1 cellular context compared by ENCODE assay signal in the genomic region with DNA sequence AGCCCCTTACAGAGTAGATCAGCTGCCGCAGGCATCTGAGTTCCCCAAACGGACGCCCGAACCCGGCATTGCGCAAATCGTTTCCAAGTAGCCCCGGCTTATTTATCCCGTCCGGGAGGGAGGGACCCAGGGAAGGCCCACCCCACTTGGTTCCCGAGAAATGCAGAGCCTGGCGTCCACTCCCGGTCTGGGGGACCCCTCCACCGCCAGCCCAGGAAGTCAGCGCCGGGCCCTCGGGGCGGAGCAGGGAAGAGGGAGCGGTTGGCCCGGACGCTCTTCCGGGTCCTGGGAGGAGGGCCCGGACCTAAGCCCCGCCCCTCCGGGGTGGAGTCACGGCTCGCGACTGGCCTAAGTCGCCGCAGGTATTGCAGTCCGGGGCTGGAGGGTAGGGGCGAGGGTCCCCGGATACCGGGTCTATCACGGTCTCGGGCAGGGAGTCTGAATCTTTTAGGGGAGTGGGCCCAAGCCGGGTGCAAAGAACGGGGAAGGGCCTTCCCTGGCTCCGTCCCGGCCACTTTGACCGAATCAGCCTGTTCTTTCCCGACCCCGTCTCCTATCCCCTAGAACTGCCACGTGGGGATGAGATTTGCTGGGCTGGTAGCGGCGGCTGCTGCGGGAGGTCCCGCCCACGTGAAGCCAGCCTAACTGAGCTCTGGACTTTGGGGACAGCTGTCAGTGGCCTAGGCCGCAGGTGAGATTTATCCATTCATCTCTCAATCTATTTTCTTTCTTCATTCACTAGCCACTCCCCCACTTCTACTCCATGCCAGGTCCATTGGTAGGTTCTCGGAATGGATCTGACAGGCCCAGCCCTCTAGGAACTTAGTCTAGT.
TF ChIP-seq lines count a peak whose summit lies in the region.

RABEPK (plus strand) TSS at position 327 of the 832 bp plus-strand sequence. CDS start 2,472 bp downstream, outside the sequence.

TF ChIP-seq in GM12878, 131 proteins besides CTCF, POLR2A, EP300 and RAD21 (continued from another document and continues in another):
- TF ChIP-seq, protein P1, sequence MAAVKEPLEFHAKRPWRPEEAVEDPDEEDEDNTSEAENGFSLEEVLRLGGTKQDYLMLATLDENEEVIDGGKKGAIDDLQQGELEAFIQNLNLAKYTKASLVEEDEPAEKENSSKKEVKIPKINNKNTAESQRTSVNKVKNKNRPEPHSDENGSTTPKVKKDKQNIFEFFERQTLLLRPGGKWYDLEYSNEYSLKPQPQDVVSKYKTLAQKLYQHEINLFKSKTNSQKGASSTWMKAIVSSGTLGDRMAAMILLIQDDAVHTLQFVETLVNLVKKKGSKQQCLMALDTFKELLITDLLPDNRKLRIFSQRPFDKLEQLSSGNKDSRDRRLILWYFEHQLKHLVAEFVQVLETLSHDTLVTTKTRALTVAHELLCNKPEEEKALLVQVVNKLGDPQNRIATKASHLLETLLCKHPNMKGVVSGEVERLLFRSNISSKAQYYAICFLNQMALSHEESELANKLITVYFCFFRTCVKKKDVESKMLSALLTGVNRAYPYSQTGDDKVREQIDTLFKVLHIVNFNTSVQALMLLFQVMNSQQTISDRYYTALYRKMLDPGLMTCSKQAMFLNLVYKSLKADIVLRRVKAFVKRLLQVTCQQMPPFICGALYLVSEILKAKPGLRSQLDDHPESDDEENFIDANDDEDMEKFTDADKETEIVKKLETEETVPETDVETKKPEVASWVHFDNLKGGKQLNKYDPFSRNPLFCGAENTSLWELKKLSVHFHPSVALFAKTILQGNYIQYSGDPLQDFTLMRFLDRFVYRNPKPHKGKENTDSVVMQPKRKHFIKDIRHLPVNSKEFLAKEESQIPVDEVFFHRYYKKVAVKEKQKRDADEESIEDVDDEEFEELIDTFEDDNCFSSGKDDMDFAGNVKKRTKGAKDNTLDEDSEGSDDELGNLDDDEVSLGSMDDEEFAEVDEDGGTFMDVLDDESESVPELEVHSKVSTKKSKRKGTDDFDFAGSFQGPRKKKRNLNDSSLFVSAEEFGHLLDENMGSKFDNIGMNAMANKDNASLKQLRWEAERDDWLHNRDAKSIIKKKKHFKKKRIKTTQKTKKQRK (IDR thresholded peaks at IDR 0.05; ENCODE audit: low read depth, low read length), result no peak
- TF ChIP-seq SIX5 (IDR thresholded peaks at IDR 0.05; ENCODE audit: low read depth, low read length, severe bottlenecking) (no peak), PML (IDR thresholded peaks at IDR 0.05; ENCODE audit: low read length) (peak; percentile 39), RUNX3 (IDR thresholded peaks at IDR 0.05; ENCODE audit: low read length) (no peak; the same call in 1 of the 2 replicates), RFX5 (IDR thresholded peaks at IDR 0.05; ENCODE audit: low read depth, low read length) (no peak), CBFB (IDR thresholded peaks at IDR 0.05; ENCODE audit: low read depth) (peak; percentile 61; the same call in 1 of the 2 replicates), MEF2A (IDR thresholded peaks at IDR 0.05; ENCODE audit: insufficient read depth, low read depth, low read length) (no peak), TBL1XR1 (IDR thresholded peaks at IDR 0.05; ENCODE audit: low read depth, low read length) (peak; percentile 28; the same call in 1 of the 2 replicates), SUPT20H (IDR thresholded peaks at IDR 0.05; ENCODE audit: borderline replicate concordance, control insufficient read depth, low read depth, low read length) (no peak), HCFC1 (IDR thresholded peaks at IDR 0.05; ENCODE audit: low read length) (no peak), RB1 (IDR thresholded peaks at IDR 0.05; ENCODE audit: borderline replicate concordance) (no peak; the same call in 1 of the 2 replicates), ZNF24 (IDR thresholded peaks at IDR 0.05) (no peak), E2F8 (IDR thresholded peaks at IDR 0.05; ENCODE audit: low read depth, partially characterized antibody) (no peak), NKRF (conservative IDR thresholded peaks at IDR 0.05) (peak; percentile 79), SMAD1 (IDR thresholded peaks at IDR 0.05; ENCODE audit: low read depth, partially characterized antibody) (peak; percentile 20), TCF7 (IDR thresholded peaks at IDR 0.05; ENCODE audit: borderline replicate concordance) (no peak), CREB1 (IDR thresholded peaks at IDR 0.05; ENCODE audit: low read depth) (no peak), ZNF274 (IDR thresholded peaks at IDR 0.05; ENCODE audit: insufficient read depth, insufficient read length) (no peak), GABPA (IDR thresholded peaks at IDR 0.05; ENCODE audit: low read depth) (peak; percentile 34; the same call in 1 of the 2 replicates), PAX5 (IDR thresholded peaks at IDR 0.05; ENCODE audit: borderline replicate concordance, low read depth, low read length) (peak; percentile 10; the same call in 1 of the 2 replicates), RELA (IDR thresholded peaks at IDR 0.05; ENCODE audit: borderline replicate concordance, partially characterized antibody) (no peak), MAX (IDR thresholded peaks at IDR 0.05; ENCODE audit: low read depth, low read length) (0 out of 2 replicates have a peak, but pooled peaks have one; percentile 57), KDM1A (IDR thresholded peaks at IDR 0.05; ENCODE audit: borderline replicate concordance) (no peak), USF2 (IDR thresholded peaks at IDR 0.05; ENCODE audit: borderline replicate concordance, low read depth, low read length) (no peak; the same call in 1 of the 2 replicates), GATAD2B (conservative IDR thresholded peaks at IDR 0.05; ENCODE audit: low read depth) (peak; percentile 94), MYB (IDR thresholded peaks at IDR 0.05; ENCODE audit: borderline replicate concordance, low read depth, low read length) (no peak), SP1 (IDR thresholded peaks at IDR 0.05; ENCODE audit: low read depth, low read length) (peak; percentile 28), CBX3 (IDR thresholded peaks at IDR 0.05; ENCODE audit: borderline replicate concordance, low read depth) (no peak), BHLHE40 (IDR thresholded peaks at IDR 0.05; ENCODE audit: borderline replicate concordance in 1 of 2, low read depth in 2 of 2, low read length in 1 of 2) (no peak; a peak in 1 of 4 replicates), HDAC2 (IDR thresholded peaks at IDR 0.05) (no peak), ZNF687 (IDR thresholded peaks at IDR 0.05) (peak; percentile 48; the same call in 1 of the 2 replicates), ZNF622 (IDR thresholded peaks at IDR 0.05) (no peak), RAD51 (IDR thresholded peaks at IDR 0.05) (no peak), EED (IDR thresholded peaks at IDR 0.05; ENCODE audit: low read depth) (peak; percentile 58), E2F4 (IDR thresholded peaks at IDR 0.05; ENCODE audit: low read depth, low read length) (no peak), CHD2 (IDR thresholded peaks at IDR 0.05; ENCODE audit: borderline replicate concordance, low read depth, low read length) (no peak), SMC3 (IDR thresholded peaks at IDR 0.05; ENCODE audit: borderline replicate concordance, low read length) (no peak), SIN3A (IDR thresholded peaks at IDR 0.05; ENCODE audit: low read depth, low read length) (peak; percentile 65; the same call in 1 of the 2 replicates), EZH2 (IDR thresholded peaks at IDR 0.05; ENCODE audit: borderline replicate concordance, control insufficient read depth, low read depth, low read length) (no peak)
- TF ChIP-seq, protein P2, sequence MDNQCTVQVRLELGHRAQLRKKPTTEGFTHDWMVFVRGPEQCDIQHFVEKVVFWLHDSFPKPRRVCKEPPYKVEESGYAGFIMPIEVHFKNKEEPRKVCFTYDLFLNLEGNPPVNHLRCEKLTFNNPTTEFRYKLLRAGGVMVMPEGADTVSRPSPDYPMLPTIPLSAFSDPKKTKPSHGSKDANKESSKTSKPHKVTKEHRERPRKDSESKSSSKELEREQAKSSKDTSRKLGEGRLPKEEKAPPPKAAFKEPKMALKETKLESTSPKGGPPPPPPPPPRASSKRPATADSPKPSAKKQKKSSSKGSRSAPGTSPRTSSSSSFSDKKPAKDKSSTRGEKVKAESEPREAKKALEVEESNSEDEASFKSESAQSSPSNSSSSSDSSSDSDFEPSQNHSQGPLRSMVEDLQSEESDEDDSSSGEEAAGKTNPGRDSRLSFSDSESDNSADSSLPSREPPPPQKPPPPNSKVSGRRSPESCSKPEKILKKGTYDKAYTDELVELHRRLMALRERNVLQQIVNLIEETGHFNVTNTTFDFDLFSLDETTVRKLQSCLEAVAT (IDR thresholded peaks at IDR 0.05), result peak; percentile 36; the same call in 1 of the 2 replicates
